ENCODE assay signal across 19 cellular contexts in the genomic region with DNA sequence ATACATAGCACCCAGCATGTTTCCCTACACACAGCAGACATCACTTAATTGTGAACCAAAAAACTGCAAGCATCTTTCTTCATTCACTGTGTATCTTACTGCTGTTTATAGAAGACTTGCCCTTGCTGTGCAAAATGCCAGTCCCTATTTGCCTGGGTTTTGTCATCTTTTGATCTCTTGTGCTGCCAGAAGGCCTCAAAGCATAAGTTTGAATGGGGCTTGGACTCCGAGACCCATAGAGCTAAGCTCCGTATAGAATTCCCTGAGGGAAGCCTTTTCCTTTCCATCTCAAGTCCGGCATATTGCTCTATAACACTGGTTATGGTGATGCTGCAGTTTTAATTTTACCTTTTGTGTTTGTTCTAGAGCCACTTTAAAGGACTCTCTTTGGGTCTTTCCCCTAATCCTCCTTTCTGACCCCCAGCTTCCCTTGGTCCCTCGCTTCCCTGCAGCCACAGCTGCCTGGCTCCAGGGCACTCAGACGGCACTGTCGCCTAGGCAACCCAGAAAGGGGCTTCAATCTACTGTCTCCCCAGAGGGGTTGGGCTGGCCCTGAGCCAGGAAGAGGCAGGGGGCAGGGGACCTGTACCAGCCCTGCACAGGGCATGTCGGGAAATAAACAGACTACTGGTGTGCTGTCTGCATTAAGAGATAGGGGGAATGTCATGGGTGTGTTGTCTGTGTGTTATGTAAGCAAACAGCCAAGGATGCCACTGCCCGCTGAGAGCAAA.
DNase-seq lines count a peak whose midpoint lies in the region; ATAC-seq and TF ChIP-seq lines count a peak whose summit lies in the region.
"Had no signal": no experiment of that assay in that cellular context is flagged by ENCODE, and none has a peak within 500 bp of the region (broad histone marks: within the 10 kb centered on the region; RNA-seq: fewer than 3 reads in every experiment).

No MANE protein-coding gene starts in this region.

- ATAC-seq in HG03108 (IDR thresholded peaks at IDR 0.05; ENCODE audit: unreplicated experiment) (no peak), HG03378 (IDR thresholded peaks at IDR 0.05; ENCODE audit: unreplicated experiment) (no peak)
- ATAC-seq in activated CD8-positive, alpha-beta T cell treated with anti-CD3 and anti-CD28 coated beads for 36 hours = no peak
- ATAC-seq: activated CD4-positive, alpha-beta T cell treated with anti-CD3 and anti-CD28 coated beads for 36 hours; activated naive CD8-positive, alpha-beta T cell treated with anti-CD3 and anti-CD28 coated beads, Interleukin-2, amount 50 U/mL, for 24 hours; pancreas had no signal

- peak overlapping the region; percentile 84 for H3K27ac Mint-ChIP-seq in glutamatergic neuron (ENCODE audit: unreplicated experiment)
- no peak overlapping the region for H3K27ac Mint-ChIP-seq in activated CD8-positive, alpha-beta T cell treated with anti-CD3 and anti-CD28 coated beads for 36 hours
- H3K27ac Mint-ChIP-seq: activated CD4-positive, alpha-beta T cell treated with anti-CD3 and anti-CD28 coated beads for 36 hours; activated naive CD8-positive, alpha-beta T cell treated with anti-CD3 and anti-CD28 coated beads, Interleukin-2, amount 50 U/mL, for 24 hours; activated T-cell treated with anti-CD3 and anti-CD28 coated beads, Interleukin-2, amount 50 U/mL, for 24 hours had no signal

- H3K9me3 Mint-ChIP-seq in glutamatergic neuron (ENCODE audit: unreplicated experiment) = no peaks in the 10 kb centered on the region
- H3K9me3 Mint-ChIP-seq in activated CD8-positive, alpha-beta T cell treated with anti-CD3 and anti-CD28 coated beads for 36 hours = no peaks in the 10 kb centered on the region
- H3K9me3 Mint-ChIP-seq: activated naive CD8-positive, alpha-beta T cell treated with anti-CD3 and anti-CD28 coated beads, Interleukin-2, amount 50 U/mL, for 24 hours; activated T-cell treated with anti-CD3 and anti-CD28 coated beads, Interleukin-2, amount 50 U/mL, for 24 hours; central memory CD8-positive, alpha-beta T cell had no signal

- CTCF ChIA-PET in activated CD8-positive, alpha-beta T cell treated with anti-CD3 and anti-CD28 coated beads for 36 hours (lab: Charles Lee) = interaction anchor here (2.2 kb wide), 1 partner anchor 92 kb away, joined by 10 read pairs; no protein-coding TSS in a partner anchor

- no peaks in the 10 kb centered on the region for H3K36me3 ChIP-seq in effector memory CD4-positive, alpha-beta T cell (ENCODE audit: control insufficient read depth, insufficient read depth, low read length)
- H3K36me3 ChIP-seq: pancreas, spleen had no signal

- peak overlapping the region; percentile 70 for H3K4me3 Mint-ChIP-seq in glutamatergic neuron (ENCODE audit: unreplicated experiment)
- H3K4me3 Mint-ChIP-seq in activated CD8-positive, alpha-beta T cell treated with anti-CD3 and anti-CD28 coated beads for 36 hours = no peak overlapping the region
- H3K4me3 Mint-ChIP-seq: activated CD4-positive, alpha-beta T cell treated with anti-CD3 and anti-CD28 coated beads for 36 hours; activated naive CD8-positive, alpha-beta T cell treated with anti-CD3 and anti-CD28 coated beads, Interleukin-2, amount 50 U/mL, for 24 hours; activated T-cell treated with anti-CD3 and anti-CD28 coated beads, Interleukin-2, amount 50 U/mL, for 24 hours; central memory CD8-positive, alpha-beta T cell had no signal

- DNase-seq in COLO668 (lab: John Stamatoyannopoulos, UW; ENCODE audit: unreplicated experiment) (peak; percentile 41), NCI-H1417 (lab: John Stamatoyannopoulos, UW) (peak; percentile 84 to 95 (median 85)), NCI-H526 (lab: John Stamatoyannopoulos, UW) (peak; percentile 51 to 80), glutamatergic neuron (peak; percentile 93)
- no peak for DNase-seq in effector memory CD4-positive, alpha-beta T cell
- no peak for DNase-seq in activated CD8-positive, alpha-beta T cell treated with anti-CD3 and anti-CD28 coated beads for 36 hours
- DNase-seq: activated CD4-positive, alpha-beta T cell treated with anti-CD3 and anti-CD28 coated beads for 36 hours; activated naive CD8-positive, alpha-beta T cell treated with anti-CD3 and anti-CD28 coated beads, Interleukin-2, amount 50 U/mL, for 24 hours; activated T-cell treated with anti-CD3 and anti-CD28 coated beads, Interleukin-2, amount 50 U/mL, for 24 hours; DMS153; midbrain; NCI-H1048; spleen; T-helper 2 cell had no signal

- H3K4me1 ChIP-seq in effector memory CD4-positive, alpha-beta T cell (ENCODE audit: control insufficient read depth, insufficient read depth, low read length, poor library complexity, severe bottlenecking) = peaks cover under 1% of the 10 kb centered on the region
- H3K4me1 ChIP-seq: pancreas had no signal

- H3K4me1 Mint-ChIP-seq in glutamatergic neuron (ENCODE audit: low read depth, unreplicated experiment) = peaks cover 14% of the 10 kb centered on the region
- H3K4me1 Mint-ChIP-seq in activated CD8-positive, alpha-beta T cell treated with anti-CD3 and anti-CD28 coated beads for 36 hours (ENCODE audit: low read depth) = peaks cover 29% of the 10 kb centered on the region

- intact Hi-C loops in activated CD8-positive, alpha-beta T cell treated with anti-CD3 and anti-CD28 coated beads for 36 hours (cut with micrococcal nuclease) = loop anchor here (10.0 kb wide), 1 partner anchor 55 kb away; no protein-coding TSS in a partner anchor

- H3K4me3 ChIP-seq in effector memory CD4-positive, alpha-beta T cell (ENCODE audit: insufficient read depth, low read depth, low read length, poor library complexity, severe bottlenecking) = no peak overlapping the region
- H3K4me3 ChIP-seq: pancreas, spleen had no signal

- no peak for TF ChIP-seq CTCF in glutamatergic neuron (IDR thresholded peaks at IDR 0.05; ENCODE audit: partially characterized antibody, unreplicated experiment)
- no peak for TF ChIP-seq CTCF in activated CD8-positive, alpha-beta T cell treated with anti-CD3 and anti-CD28 coated beads for 36 hours (IDR thresholded peaks at IDR 0.05)

- H3K27me3 ChIP-seq in effector memory CD4-positive, alpha-beta T cell (replicated peaks; ENCODE audit: control insufficient read depth, insufficient read depth, low read length, poor library complexity, severe bottlenecking) = no peaks in the 10 kb centered on the region
- H3K27me3 ChIP-seq: pancreas, spleen had no signal

- no peaks in the 10 kb centered on the region for H3K9me3 ChIP-seq in effector memory CD4-positive, alpha-beta T cell (ENCODE audit: control insufficient read depth, low read length)
- H3K9me3 ChIP-seq: pancreas, spleen had no signal

- POLR2A ChIA-PET in activated CD8-positive, alpha-beta T cell treated with anti-CD3 and anti-CD28 coated beads for 36 hours (lab: Charles Lee) = interaction anchor here (0.6 to 1.1 kb wide), 2 partner anchors 11 to 12 kb away, joined by 3 read pairs; no protein-coding TSS in a partner anchor

- no peaks in the 10 kb centered on the region for H3K27me3 Mint-ChIP-seq in glutamatergic neuron (ENCODE audit: unreplicated experiment)
- H3K27me3 Mint-ChIP-seq in activated CD8-positive, alpha-beta T cell treated with anti-CD3 and anti-CD28 coated beads for 36 hours = no peaks in the 10 kb centered on the region
- H3K27me3 Mint-ChIP-seq: activated CD4-positive, alpha-beta T cell treated with anti-CD3 and anti-CD28 coated beads for 36 hours; activated naive CD8-positive, alpha-beta T cell treated with anti-CD3 and anti-CD28 coated beads, Interleukin-2, amount 50 U/mL, for 24 hours; activated T-cell treated with anti-CD3 and anti-CD28 coated beads, Interleukin-2, amount 50 U/mL, for 24 hours; central memory CD8-positive, alpha-beta T cell had no signal

- H3K36me3 Mint-ChIP-seq in glutamatergic neuron (ENCODE audit: unreplicated experiment) = no peaks in the 10 kb centered on the region
- H3K36me3 Mint-ChIP-seq in activated CD8-positive, alpha-beta T cell treated with anti-CD3 and anti-CD28 coated beads for 36 hours (ENCODE audit: low read depth) = no peaks in the 10 kb centered on the region

- H3K27ac ChIP-seq in effector memory CD4-positive, alpha-beta T cell (ENCODE audit: insufficient read depth, low read length, poor library complexity, severe bottlenecking) = no peak overlapping the region
- H3K27ac ChIP-seq: pancreas, RWPE1, spleen had no signal

Comparison
In these comparisons a context has a peak if more than half of its experiments do, and no peak if none do; other contexts are left out.
1. DNase-seq: peak in COLO668 (single experiment), NCI-H1417 (3 of 3), NCI-H526 (2 of 2) and glutamatergic neuron (single experiment); none in effector memory CD4-positive, alpha-beta T cell (0 of 3) and activated CD8-positive, alpha-beta T cell treated with anti-CD3 and anti-CD28 coated beads for 36 hours (single experiment).